Comparison of ENCODE assay signal across 8 cellular contexts in genomic region chrX:72573158-72573511, GRCh38. TPM values are rescaled to one million over a fixed set of nuclear protein-coding genes. Genes with fewer than 3 reads are reported as not detected.
A peak's percentile ranks its signal among the peaks of the same experiment; 100 is the strongest.
DNase-seq lines count a peak whose midpoint lies in the region; ATAC-seq and TF ChIP-seq lines count a peak whose summit lies in the region.

No MANE protein-coding gene starts in this region.

- no peaks in the 10 kb centered on the region for H3K9me3 Mint-ChIP-seq in HFFc6

- WGBS in right cardiac atrium: 1% methylated on average over 7 of the region's 7 CpGs

- H3K4me3 Mint-ChIP-seq in HFFc6: peak overlapping the region; percentile 96

- H3K4me1 Mint-ChIP-seq in HFFc6 (ENCODE audit: low read depth): peaks cover 21% of the 10 kb centered on the region

- H3K36me3 Mint-ChIP-seq in HFFc6 (ENCODE audit: low read depth): no peaks in the 10 kb centered on the region

- H3K27ac ChIP-seq in SJSA1: no peak overlapping the region
- H3K27ac ChIP-seq in right cardiac atrium (ENCODE audit: low read length): no peak overlapping the region
- H3K27ac ChIP-seq in thoracic aorta: peak overlapping the region in 1 of 2 donors; percentile 76
- H3K27ac ChIP-seq in RWPE1: no peak overlapping the region

- peak overlapping the region; percentile 80; the same call in 1 of the 2 replicates for H3K27ac Mint-ChIP-seq in HFFc6

- DNase-seq in GM12864 (ENCODE audit: low read depth) (no peak), HFFc6 (no peak), SJSA1 (ENCODE audit: low read depth in 1 of 2, low spot score in 2 of 2) (no peak), right cardiac atrium (no peak), thoracic aorta (ENCODE audit: low spot score) (no peak), RWPE1 (ENCODE audit: low spot score) (no peak), NCI-H748 treated with DMSO at 0.1 percent for 48 hours (lab: John Stamatoyannopoulos, UW) (no peak), SIG-M5 (lab: John Stamatoyannopoulos, UW) (no peak)

- H3K36me3 ChIP-seq in SJSA1: peaks cover 3% of the 10 kb centered on the region
- H3K36me3 ChIP-seq in thoracic aorta: no peaks in the 10 kb centered on the region

- H3K27me3 ChIP-seq in SJSA1 (replicated peaks) (no peaks in the 10 kb centered on the region), right cardiac atrium (ENCODE audit: control insufficient read depth, insufficient read depth) (no peaks in the 10 kb centered on the region), thoracic aorta (replicated peaks; ENCODE audit: insufficient read depth) (no peaks in the 10 kb centered on the region)

- ATAC-seq in right cardiac atrium: peak; percentile 19 to 20
- ATAC-seq in thoracic aorta (ENCODE audit: insufficient number of reproducible peaks, low FRiP score, low read depth): no peak

- POLR2A ChIA-PET in RWPE1 (lab: Yijun Ruan, JAX; ENCODE audit: low non-redundant PET): no interaction called here

- peaks cover 4% of the 10 kb centered on the region for H3K27me3 Mint-ChIP-seq in HFFc6 (ENCODE audit: insufficient read depth)

- H3K9me3 ChIP-seq in SJSA1 (replicated peaks) (no peaks in the 10 kb centered on the region), right cardiac atrium (ENCODE audit: control insufficient read depth, low read length) (no peaks in the 10 kb centered on the region), thoracic aorta (no peaks in the 10 kb centered on the region)

- CTCF ChIA-PET in RWPE1 (lab: Yijun Ruan, JAX): interaction anchor here (0.7 kb wide), 1 partner anchor 36 kb away, joined by 8 read pairs; no protein-coding TSS in a partner anchor

- intact Hi-C loops in right cardiac atrium (cut with DNase I): no loop called here

- H3K4me3 ChIP-seq in GM12864 (ENCODE audit: low read depth, low read length) (peak overlapping the region; percentile 80; the same call in 1 of the 2 replicates), SJSA1 (peak overlapping the region; percentile 61), right cardiac atrium (ENCODE audit: low read length) (peak overlapping the region; percentile 82), thoracic aorta (peak overlapping the region; percentile 86)

- TF ChIP-seq CTCF in GM12864 (IDR thresholded peaks at IDR 0.05; ENCODE audit: low read depth, low read length, missing control alignments) (no peak), HFFc6 (IDR thresholded peaks at IDR 0.05) (peak; percentile 37; the same call in 1 of the 2 replicates), thoracic aorta (IDR thresholded peaks at IDR 0.05) (no peak), RWPE1 (conservative IDR thresholded peaks at IDR 0.05; ENCODE audit: low read depth) (no peak)

- H3K4me1 ChIP-seq in SJSA1 (replicated peaks): peaks cover 14% of the 10 kb centered on the region
- no peaks in the 10 kb centered on the region for H3K4me1 ChIP-seq in right cardiac atrium (ENCODE audit: control insufficient read depth, insufficient read depth, low read length)
- no peaks in the 10 kb centered on the region for H3K4me1 ChIP-seq in thoracic aorta (ENCODE audit: control insufficient read depth in 1 of 2, low read depth in 2 of 2)

RNA-seq across cellular contexts. Expression of gene HDAC8, which starts 0.5 kb away (rescaled TPM):
- total RNA-seq in HFFc6 (2021; fragmentation: NEBNext Ultra II Directional; extraction: Animal tissue kit (Norgen Biotek cat#: 25700)): 10 to 100 TPM; 14.4 to 20.7 (median 17.8) TPM
- 29.0 and 33.3 TPM in 2 replicates for total RNA-seq in SJSA1 (2014; rRNA removed; shearing (Covaris generic))
- total RNA-seq in right cardiac atrium (10 to 100 TPM; 15.5 to 21.1 (median 19.2) TPM), thoracic aorta (10 to 100 TPM; 32.5 to 63.8 TPM)
- 19.3 TPM for polyA plus RNA-seq in right cardiac atrium
